9 cellular contexts compared by ENCODE assay signal in genomic region chr3:135513106-135514063, GRCh38.
DNase-seq lines count a peak whose midpoint lies in the region; ATAC-seq and TF ChIP-seq lines count a peak whose summit lies in the region.
"Had no signal": no experiment of that assay in that cellular context is flagged by ENCODE, and none has a peak within 500 bp of the region (broad histone marks: within the 10 kb centered on the region; RNA-seq: fewer than 3 reads in every experiment).

No MANE protein-coding gene starts in this region.

- H3K4me2 ChIP-seq in GM23248 (ENCODE audit: unreplicated experiment) (no peak overlapping the region), PC-3 (ENCODE audit: low read length) (no peak overlapping the region)

- ATAC-seq in PC-3 = no peak
- ATAC-seq in esophagus mucosa = peak; percentile 51
- ATAC-seq in GM18870 (IDR thresholded peaks at IDR 0.05; ENCODE audit: unreplicated experiment) = no peak
- ATAC-seq in sciatic nerve = no peak

- in situ Hi-C loops in GM23248 (cut with MboI) = loop anchor here (10.0 to 25.0 kb wide), 3 partner anchors 524 to 901 kb away; partner anchors contain the start of gene EPHB1

- H3F3A ChIP-seq in GM23248 (ENCODE audit: insufficient read depth) (no peaks in the 10 kb centered on the region), PC-3 (ENCODE audit: low read length, unreplicated experiment) (no peaks in the 10 kb centered on the region)

- no TSS peak for BruUV-seq in PC-3 (replicated peaks; lab: Mats Ljungman, UMichigan)

- peak; percentile 98 for DNase-seq in A172 (ENCODE audit: low spot score)
- DNase-seq in GM23248 = peak; percentile 42
- peak; percentile 8 for DNase-seq in PC-3
- no peak for DNase-seq in NCI-H2171 (lab: John Stamatoyannopoulos, UW)
- no peak for DNase-seq in sciatic nerve (ENCODE audit: low spot score)
- no peak for DNase-seq in DMS 273 (lab: John Stamatoyannopoulos, UW; ENCODE audit: unreplicated experiment)

- no peaks in the 10 kb centered on the region for H3K4me1 ChIP-seq in GM23248 (ENCODE audit: insufficient read depth)
- no peaks in the 10 kb centered on the region for H3K4me1 ChIP-seq in PC-3 (ENCODE audit: insufficient read depth, low read length)

- no peaks in the 10 kb centered on the region for H3K9me3 ChIP-seq in GM23248 (ENCODE audit: low read depth)
- H3K9me3 ChIP-seq in PC-3 (ENCODE audit: low read length) = no peaks in the 10 kb centered on the region
- H3K9me3 ChIP-seq: thoracic aorta had no signal

- intact Hi-C loops in PC-3 (cut with micrococcal nuclease) = no loop called here
- intact Hi-C loops in sciatic nerve (cut with DNase I) = no loop called here

- no peaks in the 10 kb centered on the region for H3K9me2 ChIP-seq in GM23248 (ENCODE audit: insufficient read depth)
- H3K9me2 ChIP-seq in PC-3 (replicated peaks; ENCODE audit: low read length) = no peaks in the 10 kb centered on the region

- CTCF ChIA-PET in PC-3 (lab: Charles Lee) = no interaction called here

- H3K4me3 ChIP-seq in GM23248 (no peak overlapping the region), PC-3 (ENCODE audit: low read length) (no peak overlapping the region)
- H3K4me3 ChIP-seq: thoracic aorta had no signal

- POLR2A ChIA-PET in PC-3 (lab: Charles Lee; ENCODE audit: unreplicated experiment) = no interaction called here

- H3K36me3 ChIP-seq in GM23248 (ENCODE audit: low read depth) (no peaks in the 10 kb centered on the region), PC-3 (ENCODE audit: low read depth, low read length) (no peaks in the 10 kb centered on the region)
- H3K36me3 ChIP-seq: thoracic aorta had no signal

- H3K9ac ChIP-seq in GM23248 (no peak overlapping the region), PC-3 (ENCODE audit: low read length) (no peak overlapping the region)

- no peak for TF ChIP-seq CTCF in PC-3 (conservative IDR thresholded peaks at IDR 0.05; ENCODE audit: low read depth, low read length)

- H4K20me1 ChIP-seq in GM23248 (ENCODE audit: insufficient read depth) (no peaks in the 10 kb centered on the region), PC-3 (ENCODE audit: low read length) (no peaks in the 10 kb centered on the region)

- H3K27me3 ChIP-seq in GM23248 (replicated peaks; ENCODE audit: insufficient read depth) (no peaks in the 10 kb centered on the region; the same call in 1 of the 2 replicates), PC-3 (ENCODE audit: low read length) (no peaks in the 10 kb centered on the region)

- H3K27ac ChIP-seq in GM23248 (no peak overlapping the region), PC-3 (ENCODE audit: low read length) (no peak overlapping the region)
- H3K27ac ChIP-seq: thoracic aorta had no signal

- WGBS in GM23248 (ENCODE audit: low coverage in 1 of 2, low lambda C conversion rate in 2 of 2, missing lambda C conversion rate in 2 of 2), 2 experiments = 64 to 68% methylated on average over 5 of the region's 5 CpGs

- no peaks in the 10 kb centered on the region for H3K79me2 ChIP-seq in GM23248 (ENCODE audit: insufficient read depth)
- no peaks in the 10 kb centered on the region for H3K79me2 ChIP-seq in PC-3 (ENCODE audit: low read length)

- H2AFZ ChIP-seq in GM23248 (0 out of 2 replicates have a peak overlapping the region, but pooled peaks have one; percentile 3), PC-3 (ENCODE audit: low read length) (no peak overlapping the region)

Comparison
In these comparisons a context has a peak if more than half of its experiments do, and no peak if none do; other contexts are left out.
1. DNase-seq: peak in A172 (single experiment), GM23248 (single experiment) and PC-3 (single experiment); none in NCI-H2171 (single experiment), sciatic nerve (single experiment) and DMS 273 (single experiment).